Comparison of ENCODE assay signal across 1 cellular context in genomic region chr1:204692852-204693356, GRCh38.
TF ChIP-seq lines count a peak whose summit lies in the region.

No MANE protein-coding gene starts in this region.

TF ChIP-seq in K562, 482 proteins besides CTCF, POLR2A, EP300 and RAD21 (continues in another document):
- peak; percentile 41; the same call in 1 of the 2 replicates for TF ChIP-seq ZNF592 (IDR thresholded peaks at IDR 0.05)
- TF ChIP-seq SMAD3 (CRISPR knock-in tag; conservative IDR thresholded peaks at IDR 0.05) = no peak
- no peak for TF ChIP-seq U2AF2 (optimal IDR thresholded peaks at IDR 0.05; ENCODE audit: low read depth, low read length)
- TF ChIP-seq CEBPZ (IDR thresholded peaks at IDR 0.05; ENCODE audit: borderline replicate concordance, low read depth, low read length) = no peak
- peak in 1 of 2 experiments; percentile 92; a peak in 2 of 4 replicates for TF ChIP-seq ARNT (IDR thresholded peaks at IDR 0.05)
- no peak for TF ChIP-seq ZNF184 (CRISPR knock-in tag; IDR thresholded peaks at IDR 0.05)
- TF ChIP-seq SNRNP70 (optimal IDR thresholded peaks at IDR 0.05; ENCODE audit: low read depth, low read length) = no peak
- no peak for TF ChIP-seq ZNF3 (CRISPR knock-in tag; IDR thresholded peaks at IDR 0.05)
- TF ChIP-seq E2F5 (CRISPR knock-in tag; IDR thresholded peaks at IDR 0.05) = no peak
- TF ChIP-seq ZBTB43 (CRISPR knock-in tag; IDR thresholded peaks at IDR 0.05) = no peak
- TF ChIP-seq ZNF431 (CRISPR knock-in tag; IDR thresholded peaks at IDR 0.05) = no peak
- no peak for TF ChIP-seq ZNF77 (CRISPR knock-in tag; IDR thresholded peaks at IDR 0.05)
- TF ChIP-seq ZBTB12 (CRISPR knock-in tag; IDR thresholded peaks at IDR 0.05) = no peak
- TF ChIP-seq NFE2 (IDR thresholded peaks at IDR 0.05; ENCODE audit: low read depth) = no peak
- TF ChIP-seq SMAD1 (IDR thresholded peaks at IDR 0.05; ENCODE audit: low read depth, low read length, partially characterized antibody) = no peak
- TF ChIP-seq SRSF3 (IDR thresholded peaks at IDR 0.05; ENCODE audit: insufficient read depth, low read length) = no peak
- TF ChIP-seq PKNOX1 (IDR thresholded peaks at IDR 0.05) = peak; percentile 28; the same call in 1 of the 2 replicates
- peak in 1 of 2 experiments; percentile 84; a peak in 2 of 4 replicates for TF ChIP-seq HDAC1 (IDR thresholded peaks at IDR 0.05)
- no peak for TF ChIP-seq MITF (IDR thresholded peaks at IDR 0.05)
- TF ChIP-seq SRSF9 (IDR thresholded peaks at IDR 0.05; ENCODE audit: borderline replicate concordance, low read depth, low read length) = no peak
- 0 out of 2 replicates have a peak, but pooled peaks have one; percentile 83 for TF ChIP-seq PTBP1 (IDR thresholded peaks at IDR 0.05; ENCODE audit: low read depth, low read length)
- TF ChIP-seq NUFIP1 (IDR thresholded peaks at IDR 0.05; ENCODE audit: partially characterized antibody) = no peak
- no peak for TF ChIP-seq CBX1 (IDR thresholded peaks at IDR 0.05; ENCODE audit: low read depth)
- TF ChIP-seq TCF3 (CRISPR knock-in tag; IDR thresholded peaks at IDR 0.05) = peak; percentile 75
- no peak for TF ChIP-seq TAF9B (IDR thresholded peaks at IDR 0.05; ENCODE audit: partially characterized antibody)
- TF ChIP-seq ZNF41 (CRISPR knock-in tag; conservative IDR thresholded peaks at IDR 0.05) = 0 out of 2 replicates have a peak, but pooled peaks have one; percentile 3
- peak; percentile 55 for TF ChIP-seq TBP (optimal IDR thresholded peaks at IDR 0.05; ENCODE audit: low read depth, low read length)
- 0 out of 2 replicates have a peak, but pooled peaks have one; percentile 11 for TF ChIP-seq ZNF24 (IDR thresholded peaks at IDR 0.05)
- no peak for TF ChIP-seq E2F1 (CRISPR knock-in tag; IDR thresholded peaks at IDR 0.05)
- TF ChIP-seq MEIS2 (IDR thresholded peaks at IDR 0.05; ENCODE audit: partially characterized antibody) = peak; percentile 12
- TF ChIP-seq ZNF124 (CRISPR knock-in tag; IDR thresholded peaks at IDR 0.05) = no peak
- TF ChIP-seq ZNF778 (CRISPR knock-in tag; IDR thresholded peaks at IDR 0.05) = no peak
- no peak; the same call in 1 of the 2 replicates for TF ChIP-seq TSHZ1 (CRISPR knock-in tag; IDR thresholded peaks at IDR 0.05)
- no peak for TF ChIP-seq ZNF395 (CRISPR knock-in tag; IDR thresholded peaks at IDR 0.05)
- TF ChIP-seq ZNF280A (IDR thresholded peaks at IDR 0.05; ENCODE audit: low read depth, partially characterized antibody) = no peak
- TF ChIP-seq HMG20B (CRISPR knock-in tag; IDR thresholded peaks at IDR 0.05) = no peak
- peak; percentile 88 for TF ChIP-seq SMAD4 (CRISPR knock-in tag; conservative IDR thresholded peaks at IDR 0.05)
- TF ChIP-seq GATA2 (CRISPR knock-in tag; IDR thresholded peaks at IDR 0.05) = no peak
